27 cellular contexts compared by ENCODE assay signal in genomic region chr3:194800014-194800413, GRCh38.
"Had no signal": no experiment of that assay in that cellular context is flagged by ENCODE, and none has a peak within 500 bp of the region (broad histone marks: within the 10 kb centered on the region; RNA-seq: fewer than 3 reads in every experiment).

No MANE protein-coding gene starts in this region.

- H3K27me3 Mint-ChIP-seq: stimulated activated naive CD8-positive, alpha-beta T cell treated with anti-CD3 and anti-CD28 coated beads, Interleukin-15, amount 100 ng/mL, for 72 hours had no signal

- H3K27ac ChIP-seq: dorsolateral prefrontal cortex, esophagus muscularis mucosa, foreskin keratinocyte, heart right ventricle, left lung, ovary, psoas muscle, skin epidermis, suprapubic skin, transverse colon, upper lobe of right lung, uterus had no signal

- H3K27me3 ChIP-seq: esophagus muscularis mucosa, heart right ventricle, ovary, upper lobe of right lung, uterus had no signal

- H3K4me3 Mint-ChIP-seq: naive thymus-derived CD4-positive, alpha-beta T cell; nephron progenitor cell; stimulated activated naive CD8-positive, alpha-beta T cell treated with anti-CD3 and anti-CD28 coated beads, Interleukin-15, amount 100 ng/mL, for 72 hours had no signal

- ATAC-seq: foreskin keratinocyte; heart right ventricle; left cardiac atrium; left lung; naive thymus-derived CD4-positive, alpha-beta T cell; right cardiac atrium; stimulated activated naive CD8-positive, alpha-beta T cell treated with anti-CD3 and anti-CD28 coated beads, Interleukin-15, amount 100 ng/mL, for 72 hours; upper lobe of right lung had no signal

- H3K9me3 ChIP-seq: ovary, suprapubic skin, transverse colon, upper lobe of right lung, uterus had no signal

- H3K27ac Mint-ChIP-seq: naive thymus-derived CD4-positive, alpha-beta T cell; nephron progenitor cell; stimulated activated naive CD8-positive, alpha-beta T cell treated with anti-CD3 and anti-CD28 coated beads, Interleukin-15, amount 100 ng/mL, for 72 hours had no signal

- H3K4me3 ChIP-seq: dorsolateral prefrontal cortex, esophagus muscularis mucosa, heart right ventricle, left lung, ovary, psoas muscle, skin epidermis, suprapubic skin, transverse colon, upper lobe of right lung, uterus had no signal

- H3K36me3 ChIP-seq: esophagus muscularis mucosa, heart right ventricle, left lung, ovary, suprapubic skin, transverse colon, upper lobe of right lung, uterus had no signal

- DNase-seq: dorsolateral prefrontal cortex; effector memory CD4-positive, alpha-beta T cell; foreskin keratinocyte; glutamatergic neuron; heart right ventricle; hippocampal formation; left cardiac atrium; left lung; mesenchymal stem cell; midbrain; naive thymus-derived CD4-positive, alpha-beta T cell; nephron progenitor cell; occipital lobe; ovary; posterior cingulate gyrus; psoas muscle; right cardiac atrium; stimulated activated CD4-positive, alpha-beta T cell treated with anti-CD3 and anti-CD28 coated beads, Interleukin-15, amount 100 ng/mL, for 24 hours; stimulated activated CD4-positive, alpha-beta T cell treated with anti-CD3 and anti-CD28 coated beads, Interleukin-2, amount 100 ng/mL, for 48 hours; stimulated activated naive CD4-positive, alpha-beta T cell; stimulated activated naive CD8-positive, alpha-beta T cell treated with anti-CD3 and anti-CD28 coated beads, Interleukin-15, amount 100 ng/mL, for 72 hours; transverse colon; upper lobe of right lung; uterus had no signal

- H3K4me1 ChIP-seq: foreskin keratinocyte, heart right ventricle, left lung, psoas muscle, suprapubic skin, transverse colon, upper lobe of right lung had no signal
